Comparison of ENCODE assay signal across 35 cellular contexts in genomic region chr1:162323023-162323422, GRCh38. TPM values are rescaled to one million over a fixed set of nuclear protein-coding genes. Genes with fewer than 3 reads are reported as not detected.
"Had no signal": no experiment of that assay in that cellular context is flagged by ENCODE, and none has a peak within 500 bp of the region (broad histone marks: within the 10 kb centered on the region; RNA-seq: fewer than 3 reads in every experiment).

No MANE protein-coding gene starts in this region.

- H3K79me2 ChIP-seq: parathyroid adenoma had no signal

- H3K4me1 Mint-ChIP-seq: immature natural killer cell; naive thymus-derived CD8-positive, alpha-beta T cell had no signal

- H3K27me3 ChIP-seq: left lung, neural progenitor cell, neutrophil, right atrium auricular region, right lobe of liver, suprapubic skin, upper lobe of right lung had no signal

- H3K36me3 ChIP-seq: left lung, lower lobe of right lung, neural progenitor cell, neutrophil, right atrium auricular region, right lobe of liver, suprapubic skin, thoracic aorta, tibial artery, upper lobe of right lung had no signal

- H3K36me3 Mint-ChIP-seq: immature natural killer cell; naive thymus-derived CD8-positive, alpha-beta T cell had no signal

- H3K27ac Mint-ChIP-seq: immature natural killer cell; naive thymus-derived CD8-positive, alpha-beta T cell; nephron progenitor cell; neural progenitor cell; progenitor cell of endocrine pancreas; stimulated activated naive CD8-positive, alpha-beta T cell treated with anti-CD3 and anti-CD28 coated beads, Interleukin-15, Interleukin-2, amounts not matched to agents 100 ng/mL and 50 ng/mL, for 24 hours had no signal

- H3K9me3 Mint-ChIP-seq: neural progenitor cell; stimulated activated naive CD8-positive, alpha-beta T cell treated with anti-CD3 and anti-CD28 coated beads, Interleukin-15, Interleukin-2, amounts not matched to agents 100 ng/mL and 50 ng/mL, for 24 hours had no signal

- H2AFZ ChIP-seq: neural progenitor cell, parathyroid adenoma had no signal

- H3K27ac ChIP-seq: left lung, lower lobe of right lung, neural progenitor cell, neutrophil, parathyroid adenoma, right atrium auricular region, right lobe of liver, skin epidermis, suprapubic skin, thoracic aorta, tibial artery, upper lobe of right lung had no signal

- H3K27me3 Mint-ChIP-seq: progenitor cell of endocrine pancreas had no signal

- H3K9ac ChIP-seq: neural progenitor cell, parathyroid adenoma had no signal

- DNase-seq: immature natural killer cell; kidney; left colon; left lung; lower lobe of right lung; mammary epithelial cell; midbrain; mucosa of descending colon; naive thymus-derived CD8-positive, alpha-beta T cell; nephron progenitor cell; occipital lobe; right lobe of liver; stimulated activated CD4-positive, alpha-beta T cell treated with anti-CD3 and anti-CD28 coated beads, Interleukin-12 subunit alpha, Interleukin-12 subunit beta, amount 100 ng/mL, for 4 hours; stimulated activated CD4-positive, alpha-beta T cell treated with anti-CD3 and anti-CD28 coated beads, Interleukin-15, amount 100 ng/mL, for 24 hours; stimulated activated CD4-positive, alpha-beta T cell treated with anti-CD3 and anti-CD28 coated beads, Interleukin-2, amount 100 ng/mL, for 24 hours; stimulated activated CD4-positive, alpha-beta T cell treated with anti-CD3 and anti-CD28 coated beads, Interleukin-4, amount 100 ng/mL, for 1 hour; stimulated activated naive CD4-positive, alpha-beta T cell; tibial artery; trophoblast cell; upper lobe of right lung had no signal

- H3K9me3 ChIP-seq: left lung, lower lobe of right lung, mucosa of descending colon, neutrophil, right atrium auricular region, right lobe of liver, suprapubic skin, thoracic aorta, tibial artery, upper lobe of right lung had no signal

- H3K4me3 ChIP-seq: left lung, lower lobe of right lung, mucosa of descending colon, neural progenitor cell, right atrium auricular region, right lobe of liver, skin epidermis, suprapubic skin, thoracic aorta, tibial artery, upper lobe of right lung had no signal

- ATAC-seq: left colon; left lung; lower lobe of right lung; mucosa of descending colon; naive thymus-derived CD8-positive, alpha-beta T cell; right lobe of liver; upper lobe of right lung had no signal

- H3K4me1 ChIP-seq: lower lobe of right lung, neural progenitor cell, parathyroid adenoma, right atrium auricular region, right lobe of liver, tibial artery, upper lobe of right lung had no signal

- H3K4me3 Mint-ChIP-seq: immature natural killer cell; naive thymus-derived CD8-positive, alpha-beta T cell; nephron progenitor cell; neural progenitor cell; stimulated activated naive CD8-positive, alpha-beta T cell treated with anti-CD3 and anti-CD28 coated beads, Interleukin-15, Interleukin-2, amounts not matched to agents 100 ng/mL and 50 ng/mL, for 24 hours had no signal

- H3K4me2 ChIP-seq: neural progenitor cell had no signal

RNA-seq across cellular contexts. Expression of gene SPATA46, which starts 53.6 kb away (rescaled TPM):
- total RNA-seq: kidney; left colon; left lung; liver; lower lobe of right lung; mammary epithelial cell; mesenteric fat pad; mucosa of descending colon; naive thymus-derived CD8-positive, alpha-beta T cell; occipital lobe; osteocyte; progenitor cell of endocrine pancreas; pulmonary artery endothelial cell; renal cortical epithelial cell; right atrium auricular region; right lobe of liver; subcutaneous adipose tissue; suprapubic skin; thoracic aorta; upper lobe of right lung had no signal
- polyA plus RNA-seq: mammary epithelial cell; naive thymus-derived CD8-positive, alpha-beta T cell had no signal

RNA-seq across cellular contexts. Expression of gene C1orf226, which starts 58.5 kb away (rescaled TPM):
- polyA plus RNA-seq: immature natural killer cell; naive thymus-derived CD8-positive, alpha-beta T cell had no signal
